Comparison of ENCODE assay signal across 1 cellular context in the genomic region with DNA sequence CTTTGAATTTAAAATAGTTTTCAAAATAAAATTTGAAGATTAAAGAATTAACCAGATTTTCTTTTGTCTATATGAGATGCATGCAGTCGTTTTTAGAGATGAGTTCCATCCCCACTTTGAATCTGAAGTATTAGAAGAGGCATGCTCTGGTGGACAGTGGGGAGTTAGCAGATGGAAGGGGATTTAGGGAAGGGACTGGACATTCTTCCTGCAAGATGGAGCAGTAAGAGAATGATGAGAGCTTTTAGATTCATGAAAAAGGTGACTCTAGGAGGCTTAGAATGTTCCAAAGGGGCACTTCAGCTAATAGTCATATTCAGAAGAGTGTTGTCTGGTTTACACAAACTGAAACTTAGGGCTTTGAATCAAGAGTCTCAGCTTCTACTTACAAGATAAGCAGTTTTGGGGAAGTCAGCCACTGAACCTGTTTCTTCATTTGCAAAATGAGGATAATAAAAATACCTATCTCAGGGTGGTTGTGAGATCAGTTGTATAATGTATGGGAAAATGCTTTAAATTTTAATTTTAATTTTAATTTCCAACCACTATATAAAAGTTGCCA.
TF ChIP-seq lines count a peak whose summit lies in the region.

No MANE protein-coding gene starts in this region.

TF ChIP-seq in WTC11, 78 proteins besides CTCF, POLR2A, EP300 and RAD21 (continued from another document):
- TF ChIP-seq E2F4 (CRISPR knock-in tag; IDR thresholded peaks at IDR 0.05; ENCODE audit: borderline replicate concordance, low read depth) (no peak), PRDM15 (CRISPR knock-in tag; IDR thresholded peaks at IDR 0.05) (no peak), ZBTB21 (CRISPR knock-in tag; IDR thresholded peaks at IDR 0.05; ENCODE audit: borderline replicate concordance) (no peak), MLX (CRISPR knock-in tag; IDR thresholded peaks at IDR 0.05) (no peak), ZNF263 (CRISPR knock-in tag; IDR thresholded peaks at IDR 0.05; ENCODE audit: low read depth) (no peak), GTF2I (CRISPR knock-in tag; conservative IDR thresholded peaks at IDR 0.05) (no peak), ATF1 (CRISPR knock-in tag; IDR thresholded peaks at IDR 0.05) (no peak), JUN (CRISPR knock-in tag; IDR thresholded peaks at IDR 0.05) (no peak), SP1 (CRISPR knock-in tag; conservative IDR thresholded peaks at IDR 0.05) (no peak)
